Comparison of ENCODE assay signal across 14 cellular contexts in the genomic region with DNA sequence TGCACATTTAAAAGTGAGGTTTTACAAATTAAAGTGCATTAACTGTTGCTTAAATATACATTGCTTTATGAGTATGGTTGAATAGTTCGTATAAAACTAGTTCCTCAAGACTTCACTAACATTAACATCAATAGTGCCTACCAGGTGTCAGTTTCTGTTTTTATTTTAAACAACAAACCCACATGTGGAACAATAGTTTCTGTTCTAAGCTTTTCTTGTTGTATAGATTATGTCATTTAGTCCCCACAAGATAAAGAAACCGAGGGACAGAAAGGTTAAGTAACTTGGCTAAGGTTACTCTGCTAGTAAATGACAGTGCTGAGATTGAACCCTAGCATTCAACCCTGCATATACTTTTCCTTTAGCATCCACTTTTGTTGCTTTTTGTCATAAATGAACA. TPM values are rescaled to one million over a fixed set of nuclear protein-coding genes. Genes with fewer than 3 reads are reported as not detected.
DNase-seq lines count a peak whose midpoint lies in the region; ATAC-seq, FAIRE-seq and TF ChIP-seq lines count a peak whose summit lies in the region.
"Had no signal": no experiment of that assay in that cellular context is flagged by ENCODE, and none has a peak within 500 bp of the region (broad histone marks: within the 10 kb centered on the region; RNA-seq: fewer than 3 reads in every experiment).

No MANE protein-coding gene starts in this region.

- no peak for TF ChIP-seq CTCF in activated B cell treated with CpG ODN at 0.5 μM for 24 hours (IDR thresholded peaks at IDR 0.05)
- no peak for TF ChIP-seq CTCF in testis (IDR thresholded peaks at IDR 0.05)

- no peaks in the 10 kb centered on the region for H3K9me3 Mint-ChIP-seq in activated B cell treated with CpG ODN at 0.5 μM for 24 hours
- H3K9me3 Mint-ChIP-seq: nephron, type B pancreatic cell had no signal

- POLR2A ChIA-PET in activated B cell treated with CpG ODN at 0.5 μM for 24 hours (lab: Charles Lee) = interaction anchor here (0.7 to 2.4 kb wide), 5 partner anchors 13 to 115 kb away, joined by 3 to 28 read pairs (median 9); partner anchors contain the start of genes APLP2 and PRDM10

- 84 to 88% methylated on average over 2 of the region's 2 CpGs for WGBS in testis, 2 donors
- WGBS in small intestine, 3 donors = 32 to 44% (median 32%) methylated on average over 2 of the region's 2 CpGs

- H3K27ac Mint-ChIP-seq in activated B cell treated with CpG ODN at 0.5 μM for 24 hours = peak overlapping the region; percentile 75
- H3K27ac Mint-ChIP-seq: CD4-positive, alpha-beta memory T cell; nephron; type B pancreatic cell had no signal

- CTCF ChIA-PET in activated B cell treated with CpG ODN at 0.5 μM for 24 hours (lab: Charles Lee) = interaction anchor here (1.6 to 2.6 kb wide), 2 partner anchors 14 to 47 kb away, joined by 10 to 21 read pairs; no protein-coding TSS in a partner anchor

- H3K4me3 Mint-ChIP-seq in activated B cell treated with CpG ODN at 0.5 μM for 24 hours = peak overlapping the region; percentile 22
- H3K4me3 Mint-ChIP-seq: nephron, type B pancreatic cell had no signal

- H3K9me3 ChIP-seq in testis = no peaks in the 10 kb centered on the region
- no peaks in the 10 kb centered on the region for H3K9me3 ChIP-seq in small intestine (ENCODE audit: control insufficient read depth, low read depth)

- H3K27me3 ChIP-seq in testis = no peaks in the 10 kb centered on the region
- H3K27me3 ChIP-seq in small intestine (ENCODE audit: control insufficient read depth in 2 of 2, insufficient read depth in 2 of 2, low read length in 2 of 2) = no peaks in the 10 kb centered on the region

- peaks cover 17% of the 10 kb centered on the region for H3K36me3 Mint-ChIP-seq in activated B cell treated with CpG ODN at 0.5 μM for 24 hours (ENCODE audit: low read depth)

- intact Hi-C loops in activated B cell treated with CpG ODN at 0.5 μM for 24 hours (cut with micrococcal nuclease) = no loop called here
- intact Hi-C loops in testis (cut with DNase I; ENCODE audit: low total_unique reads) = no loop called here

- ATAC-seq in GM21360 (IDR thresholded peaks at IDR 0.05; ENCODE audit: unreplicated experiment) (peak; percentile 92), HG03060 (IDR thresholded peaks at IDR 0.05; ENCODE audit: low read depth, unreplicated experiment) (peak; percentile 78), activated B cell treated with CpG ODN at 0.5 μM for 24 hours (ENCODE audit: low read depth) (no peak)

- peaks cover 88% of the 10 kb centered on the region for H3K4me1 Mint-ChIP-seq in activated B cell treated with CpG ODN at 0.5 μM for 24 hours
- H3K4me1 Mint-ChIP-seq: nephron had no signal

- no peaks in the 10 kb centered on the region for H3K4me1 ChIP-seq in testis
- H3K4me1 ChIP-seq in small intestine (ENCODE audit: control insufficient read depth in 2 of 2, insufficient read depth in 1 of 2, low read depth in 1 of 2, low read length in 1 of 2) = peaks cover 0 to 5% of the 10 kb centered on the region in 2 donors

- no peaks in the 10 kb centered on the region for H3K27me3 Mint-ChIP-seq in activated B cell treated with CpG ODN at 0.5 μM for 24 hours
- H3K27me3 Mint-ChIP-seq: CD4-positive, alpha-beta memory T cell; type B pancreatic cell had no signal

- peak; percentile 15 for FAIRE-seq in GM18507 (lab: Jason Lieb, UNC)
- no peak for FAIRE-seq in small intestine (lab: Jason Lieb, UNC)

- H3K27ac ChIP-seq in testis = no peak overlapping the region
- no peak overlapping the region for H3K27ac ChIP-seq in small intestine (ENCODE audit: low read depth in 1 of 2, low read length in 1 of 2)

- TF ChIP-seq POLR2A in testis (IDR thresholded peaks at IDR 0.05) = no peak

- no peak overlapping the region for H3K4me3 ChIP-seq in testis
- no peak overlapping the region for H3K4me3 ChIP-seq in small intestine (ENCODE audit: low read depth in 1 of 2, low read length in 2 of 2)

- DNase-seq in GM18507 (ENCODE audit: extremely low spot score, insufficient read length, low read depth) (no peak), activated B cell treated with CpG ODN at 0.5 μM for 24 hours (no peak), testis (no peak), small intestine (no peak), medulla oblongata (ENCODE audit: extremely low spot score) (no peak), kidney tubule cell (ENCODE audit: low spot score) (no peak)
- DNase-seq: activated naive CD4-positive, alpha-beta T cell treated with Interleukin-2 at 50 U/mL for 16 hours; CD4-positive, alpha-beta memory T cell; NCI-H748 treated with DMSO at 0.1 percent for 48 hours had no signal

- H3K36me3 ChIP-seq in testis (ENCODE audit: low read depth, missing control alignments) = no peaks in the 10 kb centered on the region
- peaks cover 0 to 17% of the 10 kb centered on the region in 2 donors for H3K36me3 ChIP-seq in small intestine (ENCODE audit: control insufficient read depth in 2 of 2, insufficient read depth in 2 of 2, low read length in 2 of 2)

RNA-seq across cellular contexts. Expression of gene ST14, which starts 41.4 kb away (rescaled TPM):
- total RNA-seq in activated B cell treated with CpG ODN at 0.5 μM for 24 hours = 22.6 and 23.9 TPM in 2 replicates
- total RNA-seq in testis = 1 to 10 TPM in 1 of 2 donors, under 1 TPM in 1; 0.55 to 2.4 TPM
- polyA plus RNA-seq in testis (ENCODE audit: insufficient read depth, low read depth, low replicate concordance) = 5.8 TPM
- 100 to 1,000 TPM in 2 of 3 donors, 10 to 100 TPM in 1; 97.8 to 169 (median 116) TPM for polyA plus RNA-seq in small intestine
- total RNA-seq: LHCN-M2 had no signal

RNA-seq across cellular contexts. Expression of gene APLP2, which starts 48.5 kb away (rescaled TPM):
- total RNA-seq in activated B cell treated with CpG ODN at 0.5 μM for 24 hours (47.7 and 50.8 TPM in 2 replicates), testis (100 to 1,000 TPM; 105 to 130 TPM)
- polyA plus RNA-seq in testis (ENCODE audit: insufficient read depth, low read depth, low replicate concordance) (159 TPM), small intestine (100 to 1,000 TPM in 1 of 3 donors, 10 to 100 TPM in 2; 72.7 to 183 (median 91.7) TPM)
